In the genomic region with DNA sequence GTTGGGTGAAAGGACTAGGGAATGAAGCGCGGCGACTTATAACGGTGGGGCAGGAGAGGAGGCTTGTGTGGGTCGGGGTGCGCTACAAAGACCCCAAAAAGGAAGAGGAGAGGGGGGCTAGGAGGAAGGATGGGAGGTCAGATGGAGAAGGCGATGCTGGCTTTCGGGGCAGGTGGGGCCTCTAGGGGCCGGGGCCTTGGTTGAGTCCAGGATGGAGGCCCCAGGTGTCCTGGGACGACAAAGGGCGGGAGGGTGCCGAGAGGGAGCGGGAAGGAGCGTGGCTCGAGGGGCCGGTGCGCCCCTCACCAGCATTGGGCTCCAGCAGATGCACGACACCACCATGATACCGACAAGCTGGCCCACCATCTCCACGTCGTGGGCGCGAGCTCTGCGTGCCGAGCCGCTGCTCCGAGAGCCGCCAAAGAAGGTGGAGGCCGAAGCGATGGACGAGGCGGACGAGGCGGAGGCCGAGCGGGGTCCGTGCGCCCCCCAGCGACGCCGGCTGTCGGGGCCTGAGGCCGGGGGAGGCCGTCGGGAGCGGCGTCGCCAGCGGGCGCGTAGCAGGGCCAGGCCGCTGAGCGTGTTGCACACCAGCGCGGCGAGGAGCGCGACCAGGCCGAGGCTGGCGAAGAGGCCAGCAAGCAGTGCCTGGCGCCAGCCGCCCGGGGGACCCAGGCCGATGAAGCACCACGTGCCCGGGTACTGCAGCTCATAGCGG, we compare ENCODE assay signal across 9 cellular contexts. TPM values are rescaled to one million over a fixed set of nuclear protein-coding genes. Genes with fewer than 3 reads are reported as not detected.
DNase-seq lines count a peak whose midpoint lies in the region; ATAC-seq and TF ChIP-seq lines count a peak whose summit lies in the region.
"Had no signal": no experiment of that assay in that cellular context is flagged by ENCODE, and none has a peak within 500 bp of the region (broad histone marks: within the 10 kb centered on the region; RNA-seq: fewer than 3 reads in every experiment).

No MANE protein-coding gene starts in this region.

- peaks cover 0 to 43% (median 18%) of the 10 kb centered on the region in 4 donors for H3K4me1 ChIP-seq in Peyer's patch

- peak overlapping the region; percentile 24 for H3K4me3 Mint-ChIP-seq in activated CD4-positive, alpha-beta memory T cell treated with anti-CD3 and anti-CD28 coated beads, Interleukin-2, amount 10 ng/mL, durations not matched to agents 7 days and 5 days
- no peak overlapping the region for H3K4me3 Mint-ChIP-seq in activated CD4-positive, alpha-beta memory T cell treated with anti-CD3 and anti-CD28 coated beads for 36 hours
- H3K4me3 Mint-ChIP-seq in glutamatergic neuron (ENCODE audit: unreplicated experiment), result peak overlapping the region; percentile 49
- peak overlapping the region; percentile 47 for H3K4me3 Mint-ChIP-seq in stimulated activated effector memory CD8-positive, alpha-beta T cell treated with anti-CD3 and anti-CD28 coated beads, Interleukin-12 subunit alpha, Interleukin-12 subunit beta, amount 100 ng/mL, for 72 hours

- H3K27me3 ChIP-seq in Peyer's patch, result peaks cover 0 to 3% of the 10 kb centered on the region in 2 donors

- no peak for TF ChIP-seq POLR2A in Peyer's patch (IDR thresholded peaks at IDR 0.05)

- H3K9me3 Mint-ChIP-seq in activated CD4-positive, alpha-beta memory T cell treated with anti-CD3 and anti-CD28 coated beads, Interleukin-2, amount 10 ng/mL, durations not matched to agents 7 days and 5 days, result no peaks in the 10 kb centered on the region
- no peaks in the 10 kb centered on the region for H3K9me3 Mint-ChIP-seq in activated CD4-positive, alpha-beta memory T cell treated with anti-CD3 and anti-CD28 coated beads for 36 hours
- peaks cover 11% of the 10 kb centered on the region for H3K9me3 Mint-ChIP-seq in glutamatergic neuron (ENCODE audit: unreplicated experiment)
- no peaks in the 10 kb centered on the region for H3K9me3 Mint-ChIP-seq in stimulated activated effector memory CD8-positive, alpha-beta T cell treated with anti-CD3 and anti-CD28 coated beads, Interleukin-12 subunit alpha, Interleukin-12 subunit beta, amount 100 ng/mL, for 72 hours

- no peak overlapping the region for H3K27ac Mint-ChIP-seq in activated CD4-positive, alpha-beta memory T cell treated with anti-CD3 and anti-CD28 coated beads, Interleukin-2, amount 10 ng/mL, durations not matched to agents 7 days and 5 days
- no peak overlapping the region for H3K27ac Mint-ChIP-seq in activated CD4-positive, alpha-beta memory T cell treated with anti-CD3 and anti-CD28 coated beads for 36 hours
- no peak overlapping the region for H3K27ac Mint-ChIP-seq in glutamatergic neuron (ENCODE audit: unreplicated experiment)
- H3K27ac Mint-ChIP-seq in stimulated activated effector memory CD8-positive, alpha-beta T cell treated with anti-CD3 and anti-CD28 coated beads, Interleukin-12 subunit alpha, Interleukin-12 subunit beta, amount 100 ng/mL, for 72 hours, result no peak overlapping the region

- no peak for ATAC-seq in stimulated activated effector memory CD8-positive, alpha-beta T cell treated with anti-CD3 and anti-CD28 coated beads, Interleukin-12 subunit alpha, Interleukin-12 subunit beta, amount 100 ng/mL, for 72 hours
- no peak for ATAC-seq in GM21529 (IDR thresholded peaks at IDR 0.05; ENCODE audit: unreplicated experiment)
- no peak for ATAC-seq in HG03097 (IDR thresholded peaks at IDR 0.05; ENCODE audit: low FRiP score, unreplicated experiment)

- H3K36me3 Mint-ChIP-seq in activated CD4-positive, alpha-beta memory T cell treated with anti-CD3 and anti-CD28 coated beads, Interleukin-2, amount 10 ng/mL, durations not matched to agents 7 days and 5 days (ENCODE audit: low read depth), result peaks cover 16% of the 10 kb centered on the region
- H3K36me3 Mint-ChIP-seq in activated CD4-positive, alpha-beta memory T cell treated with anti-CD3 and anti-CD28 coated beads for 36 hours, result peaks cover 4% of the 10 kb centered on the region
- H3K36me3 Mint-ChIP-seq in glutamatergic neuron (ENCODE audit: unreplicated experiment), result no peaks in the 10 kb centered on the region
- H3K36me3 Mint-ChIP-seq in stimulated activated effector memory CD8-positive, alpha-beta T cell treated with anti-CD3 and anti-CD28 coated beads, Interleukin-12 subunit alpha, Interleukin-12 subunit beta, amount 100 ng/mL, for 72 hours, result peaks cover 63% of the 10 kb centered on the region

- POLR2A ChIA-PET in activated CD4-positive, alpha-beta memory T cell treated with anti-CD3 and anti-CD28 coated beads, Interleukin-2, amount 10 ng/mL, durations not matched to agents 7 days and 5 days (lab: Charles Lee), result interaction anchor here (0.6 to 1.0 kb wide), 2 partner anchors 39 to 342 kb away, joined by 3 read pairs; no protein-coding TSS in a partner anchor
- POLR2A ChIA-PET in activated CD4-positive, alpha-beta memory T cell treated with anti-CD3 and anti-CD28 coated beads for 36 hours (lab: Charles Lee), result no interaction called here

- no peak overlapping the region for H3K27ac ChIP-seq in Peyer's patch

- TF ChIP-seq CTCF in Peyer's patch (IDR thresholded peaks at IDR 0.05) (no peak), glutamatergic neuron (IDR thresholded peaks at IDR 0.05; ENCODE audit: partially characterized antibody, unreplicated experiment) (no peak)

- peaks cover 0 to 35% (median 0%) of the 10 kb centered on the region in 3 donors for H3K36me3 ChIP-seq in Peyer's patch

- peaks cover 15% of the 10 kb centered on the region for H3K27me3 Mint-ChIP-seq in activated CD4-positive, alpha-beta memory T cell treated with anti-CD3 and anti-CD28 coated beads, Interleukin-2, amount 10 ng/mL, durations not matched to agents 7 days and 5 days
- H3K27me3 Mint-ChIP-seq in activated CD4-positive, alpha-beta memory T cell treated with anti-CD3 and anti-CD28 coated beads for 36 hours, result peaks cover 18% of the 10 kb centered on the region
- peaks cover 14% of the 10 kb centered on the region for H3K27me3 Mint-ChIP-seq in glutamatergic neuron (ENCODE audit: unreplicated experiment)

- peak overlapping the region in 3 of 4 donors; percentile 9 to 36 (median 34) for H3K4me3 ChIP-seq in Peyer's patch

- no peaks in the 10 kb centered on the region for H3K9me3 ChIP-seq in Peyer's patch

- DNase-seq in activated CD4-positive, alpha-beta memory T cell treated with anti-CD3 and anti-CD28 coated beads, Interleukin-2, amount 10 ng/mL, durations not matched to agents 7 days and 5 days, result no peak
- DNase-seq in activated CD4-positive, alpha-beta memory T cell treated with anti-CD3 and anti-CD28 coated beads for 36 hours, result no peak
- DNase-seq in Peyer's patch, result no peak
- DNase-seq in glutamatergic neuron, result peak; percentile 53
- DNase-seq in stimulated activated effector memory CD8-positive, alpha-beta T cell treated with anti-CD3 and anti-CD28 coated beads, Interleukin-12 subunit alpha, Interleukin-12 subunit beta, amount 100 ng/mL, for 72 hours (ENCODE audit: low spot score in 2 of 2), result no peak
- no peak for DNase-seq in NCI-H526 treated with DMSO at 0.1 percent for 48 hours (lab: John Stamatoyannopoulos, UW)
- DNase-seq: activated gamma-delta T cell had no signal

- CTCF ChIA-PET in activated CD4-positive, alpha-beta memory T cell treated with anti-CD3 and anti-CD28 coated beads, Interleukin-2, amount 10 ng/mL, durations not matched to agents 7 days and 5 days (lab: Charles Lee), result interaction anchor here (0.8 to 1.8 kb wide), 10 partner anchors 7 to 337 kb away, joined by 3 to 8 read pairs (median 4); a partner anchor contains a TSS
- CTCF ChIA-PET in activated CD4-positive, alpha-beta memory T cell treated with anti-CD3 and anti-CD28 coated beads for 36 hours (lab: Charles Lee), result interaction anchor here (0.5 to 3.6 kb wide), 18 partner anchors 7 to 445 kb away, joined by 3 to 29 read pairs (median 4); a partner anchor contains a TSS

- peaks cover 31% of the 10 kb centered on the region for H3K4me1 Mint-ChIP-seq in activated CD4-positive, alpha-beta memory T cell treated with anti-CD3 and anti-CD28 coated beads, Interleukin-2, amount 10 ng/mL, durations not matched to agents 7 days and 5 days
- H3K4me1 Mint-ChIP-seq in activated CD4-positive, alpha-beta memory T cell treated with anti-CD3 and anti-CD28 coated beads for 36 hours (ENCODE audit: low read depth), result peaks cover 28% of the 10 kb centered on the region
- H3K4me1 Mint-ChIP-seq in glutamatergic neuron (ENCODE audit: low read depth, unreplicated experiment), result peaks cover 11% of the 10 kb centered on the region
- peaks cover 43% of the 10 kb centered on the region for H3K4me1 Mint-ChIP-seq in stimulated activated effector memory CD8-positive, alpha-beta T cell treated with anti-CD3 and anti-CD28 coated beads, Interleukin-12 subunit alpha, Interleukin-12 subunit beta, amount 100 ng/mL, for 72 hours

- intact Hi-C loops in activated CD4-positive, alpha-beta memory T cell treated with anti-CD3 and anti-CD28 coated beads for 36 hours (cut with micrococcal nuclease), result loop anchor here (2.0 to 5.0 kb wide), 2 partner anchors 40 to 336 kb away; a partner anchor contains a TSS

RNA-seq across cellular contexts. Expression of a gene that starts 1.9 kb away (rescaled TPM):
- 1 to 10 TPM in 1 of 2 experiments, under 1 TPM in 1; 0.93 to 1.3 TPM for total RNA-seq in activated CD4-positive, alpha-beta memory T cell treated with anti-CD3 and anti-CD28 coated beads, Interleukin-2, amount 10 ng/mL, durations not matched to agents 7 days and 5 days
- under 1 TPM; 0.29 to 0.41 TPM for total RNA-seq in activated CD4-positive, alpha-beta memory T cell treated with anti-CD3 and anti-CD28 coated beads for 36 hours
- total RNA-seq in Peyer's patch (not detected), glutamatergic neuron (ENCODE audit: unreplicated experiment) (2.0 TPM)

RNA-seq across cellular contexts. Expression of a gene that starts 22.7 kb away (rescaled TPM):
- 10 to 100 TPM; 39.8 to 40.0 TPM for total RNA-seq in activated CD4-positive, alpha-beta memory T cell treated with anti-CD3 and anti-CD28 coated beads, Interleukin-2, amount 10 ng/mL, durations not matched to agents 7 days and 5 days
- total RNA-seq in activated CD4-positive, alpha-beta memory T cell treated with anti-CD3 and anti-CD28 coated beads for 36 hours, result 10 to 100 TPM; 31.5 to 35.2 TPM
- total RNA-seq in Peyer's patch, result 10 to 100 TPM; 45.8 to 68.5 (median 65.2) TPM
- 53.4 TPM for total RNA-seq in glutamatergic neuron (ENCODE audit: unreplicated experiment)

RNA-seq across cellular contexts. Expression of a gene that starts 40.1 kb away (rescaled TPM):
- total RNA-seq in activated CD4-positive, alpha-beta memory T cell treated with anti-CD3 and anti-CD28 coated beads, Interleukin-2, amount 10 ng/mL, durations not matched to agents 7 days and 5 days, result 100 to 1,000 TPM; 219 to 232 TPM
- total RNA-seq in activated CD4-positive, alpha-beta memory T cell treated with anti-CD3 and anti-CD28 coated beads for 36 hours, result 100 to 1,000 TPM; 188 to 207 TPM
- total RNA-seq in Peyer's patch (100 to 1,000 TPM in 1 of 4 donors, 10 to 100 TPM in 3; 13.1 to 140 (median 28.2) TPM), glutamatergic neuron (ENCODE audit: unreplicated experiment) (117 TPM)

RNA-seq across cellular contexts. Expression of a gene that starts 45.0 kb away (rescaled TPM):
- total RNA-seq in activated CD4-positive, alpha-beta memory T cell treated with anti-CD3 and anti-CD28 coated beads, Interleukin-2, amount 10 ng/mL, durations not matched to agents 7 days and 5 days, result 100 to 1,000 TPM; 108 to 114 TPM
- total RNA-seq in activated CD4-positive, alpha-beta memory T cell treated with anti-CD3 and anti-CD28 coated beads for 36 hours, result 10 to 100 TPM; 71.2 to 76.5 TPM
- 10 to 100 TPM; 34.5 to 60.2 (median 54.1) TPM for total RNA-seq in Peyer's patch
- 53.9 TPM for total RNA-seq in glutamatergic neuron (ENCODE audit: unreplicated experiment)

RNA-seq across cellular contexts. Expression of a gene that starts 54.1 kb away (rescaled TPM):
- total RNA-seq in activated CD4-positive, alpha-beta memory T cell treated with anti-CD3 and anti-CD28 coated beads, Interleukin-2, amount 10 ng/mL, durations not matched to agents 7 days and 5 days, result 100 to 1,000 TPM; 233 to 234 TPM
- total RNA-seq in activated CD4-positive, alpha-beta memory T cell treated with anti-CD3 and anti-CD28 coated beads for 36 hours, result 100 to 1,000 TPM; 200 to 204 TPM
- 100 to 1,000 TPM in 3 of 4 donors, 10 to 100 TPM in 1; 52.5 to 283 (median 115) TPM for total RNA-seq in Peyer's patch
- 103 TPM for total RNA-seq in glutamatergic neuron (ENCODE audit: unreplicated experiment)
